ENCODE assay signal across 8 cellular contexts in genomic region chr15:33086500-33087141, GRCh38.
DNase-seq lines count a peak whose midpoint lies in the region; ATAC-seq and TF ChIP-seq lines count a peak whose summit lies in the region.

No MANE protein-coding gene starts in this region.

- H4K91ac ChIP-seq in mesenchymal stem cell (ENCODE audit: low read length), result no peak overlapping the region

- H2BK120ac ChIP-seq in mesenchymal stem cell (ENCODE audit: low read depth, low read length), result no peak overlapping the region

- POLR2A ChIA-PET in AG04449 (lab: Yijun Ruan, JAX), result interaction anchor here (0.8 kb wide), 1 partner anchor 46 kb away, joined by 4 read pairs; no protein-coding TSS in a partner anchor

- H3K36me3 ChIP-seq in mesenchymal stem cell (ENCODE audit: control insufficient read depth in 1 of 2, insufficient read depth in 2 of 2, low read depth in 1 of 2, low read length in 2 of 2), result no peaks in the 10 kb centered on the region

- no peak overlapping the region for H2AK5ac ChIP-seq in mesenchymal stem cell (ENCODE audit: low read length, severe bottlenecking)

- peaks cover 14% of the 10 kb centered on the region for H3K4me1 Mint-ChIP-seq in central memory CD8-positive, alpha-beta T cell
- H3K4me1 Mint-ChIP-seq in mesothelial cell of epicardium, result peaks cover 18% of the 10 kb centered on the region

- no peak overlapping the region for H2BK15ac ChIP-seq in mesenchymal stem cell (ENCODE audit: low read depth, poor library complexity, severe bottlenecking)

- no peak overlapping the region for H2BK5ac ChIP-seq in mesenchymal stem cell (ENCODE audit: low read depth, low read length, poor library complexity, severe bottlenecking)

- no peak overlapping the region for H3K14ac ChIP-seq in mesenchymal stem cell (ENCODE audit: low read length in 2 of 2)

- 40% methylated on average over 4 of the region's 4 CpGs for WGBS in mesenchymal stem cell

- no peaks in the 10 kb centered on the region for H3K4me1 ChIP-seq in mesenchymal stem cell (ENCODE audit: control insufficient read depth, insufficient read depth, low read depth, low read length)

- no peak overlapping the region for H3K27ac ChIP-seq in mesenchymal stem cell (ENCODE audit: low read length, poor library complexity, severe bottlenecking)

- H3K27me3 ChIP-seq in mesenchymal stem cell (ENCODE audit: control insufficient read depth in 1 of 2, insufficient read depth in 1 of 2, low read length in 2 of 2), result no peaks in the 10 kb centered on the region

- no peaks in the 10 kb centered on the region for H3K9me3 ChIP-seq in mesenchymal stem cell (ENCODE audit: control insufficient read depth, low read length)

- H3K9me3 Mint-ChIP-seq in central memory CD8-positive, alpha-beta T cell, result no peaks in the 10 kb centered on the region
- no peaks in the 10 kb centered on the region for H3K9me3 Mint-ChIP-seq in mesothelial cell of epicardium

- H3K9ac ChIP-seq in mesenchymal stem cell (ENCODE audit: low read length), result peak overlapping the region; percentile 32

- ATAC-seq in central memory CD8-positive, alpha-beta T cell (replicated peaks; ENCODE audit: extremely low read depth, poor library complexity, severe bottlenecking), result peak; percentile 58

- H3K4me3 ChIP-seq in AG04449 (ENCODE audit: low read depth, low read length) (no peak overlapping the region), GM12864 (ENCODE audit: low read depth, low read length) (no peak overlapping the region), mesenchymal stem cell (ENCODE audit: insufficient read depth in 1 of 2, low read depth in 1 of 2, low read length in 2 of 2) (no peak overlapping the region)

- no peaks in the 10 kb centered on the region for H3K79me1 ChIP-seq in mesenchymal stem cell (replicated peaks; ENCODE audit: low read length, poor library complexity, severe bottlenecking)

- no peak overlapping the region for H3K23ac ChIP-seq in mesenchymal stem cell (ENCODE audit: low read length in 2 of 2)

- no peak overlapping the region for H3K4me2 ChIP-seq in mesenchymal stem cell (ENCODE audit: low read length, poor library complexity, severe bottlenecking)

- peak overlapping the region; percentile 25 for H3K4me3 Mint-ChIP-seq in central memory CD8-positive, alpha-beta T cell
- H3K4me3 Mint-ChIP-seq in mesothelial cell of epicardium, result no peak overlapping the region

- H2AFZ ChIP-seq in mesenchymal stem cell (ENCODE audit: low read depth, low read length), result no peak overlapping the region

- H3K27me3 Mint-ChIP-seq in central memory CD8-positive, alpha-beta T cell, result no peaks in the 10 kb centered on the region
- H3K27me3 Mint-ChIP-seq in mesothelial cell of epicardium (ENCODE audit: low read depth), result peaks cover 4% of the 10 kb centered on the region

- TF ChIP-seq CTCF in AG04449 (IDR thresholded peaks at IDR 0.05; ENCODE audit: insufficient read depth, low read length, missing control alignments) (peak; percentile 51), GM12864 (IDR thresholded peaks at IDR 0.05; ENCODE audit: low read depth, low read length, missing control alignments) (peak; percentile 39), mesothelial cell of epicardium (IDR thresholded peaks at IDR 0.05; ENCODE audit: unreplicated experiment) (no peak)

- no peak overlapping the region for H3K4ac ChIP-seq in mesenchymal stem cell (ENCODE audit: low read depth in 1 of 2, low read length in 2 of 2)

- H4K8ac ChIP-seq in mesenchymal stem cell (ENCODE audit: low read length), result no peak overlapping the region

- no peak overlapping the region for H3K27ac Mint-ChIP-seq in central memory CD8-positive, alpha-beta T cell (ENCODE audit: low read depth)
- no peak overlapping the region for H3K27ac Mint-ChIP-seq in mesothelial cell of epicardium

- no peak overlapping the region for H3K18ac ChIP-seq in mesenchymal stem cell (ENCODE audit: low read depth in 1 of 2, low read length in 2 of 2)

- DNase-seq in AG04449 (ENCODE audit: low read depth, low spot score) (no peak), GM12864 (ENCODE audit: low read depth) (peak; percentile 15), NCI-H526 treated with DMSO at 0.1 percent for 48 hours (lab: John Stamatoyannopoulos, UW) (peak; percentile 17), mesenchymal stem cell (peak; percentile 65), 8988T (no peak), mesothelial cell of epicardium (ENCODE audit: low spot score in 2 of 2, unreplicated experiment in 2 of 2) (no peak), NCI-H2081 treated with DMSO at 0.1 percent for 48 hours (lab: John Stamatoyannopoulos, UW) (no peak)
- DNase-seq in central memory CD8-positive, alpha-beta T cell (ENCODE audit: low spot score in 2 of 2), result no peak

- peaks cover 5% of the 10 kb centered on the region for H3K36me3 Mint-ChIP-seq in central memory CD8-positive, alpha-beta T cell (ENCODE audit: insufficient read depth)
- H3K36me3 Mint-ChIP-seq in mesothelial cell of epicardium, result no peaks in the 10 kb centered on the region

- no peak overlapping the region for H2BK12ac ChIP-seq in mesenchymal stem cell (ENCODE audit: low read length in 2 of 2)

- CTCF ChIA-PET in AG04449 (lab: Yijun Ruan, JAX), result interaction anchor here (0.5 to 38.1 kb wide), 39 partner anchors 8 to 653 kb away, joined by 3 to 813 read pairs (median 4); no protein-coding TSS in a partner anchor

Comparison
In these comparisons a context has a peak if more than half of its experiments do, and no peak if none do; other contexts are left out.
1. DNase-seq: peak in GM12864 (single experiment), NCI-H526 treated with DMSO at 0.1 percent for 48 hours (single experiment) and mesenchymal stem cell (single experiment); none in AG04449 (single experiment), central memory CD8-positive, alpha-beta T cell (0 of 2), 8988T (single experiment), mesothelial cell of epicardium (0 of 2) and NCI-H2081 treated with DMSO at 0.1 percent for 48 hours (single experiment).